28 cellular contexts compared by ENCODE assay signal in the genomic region with DNA sequence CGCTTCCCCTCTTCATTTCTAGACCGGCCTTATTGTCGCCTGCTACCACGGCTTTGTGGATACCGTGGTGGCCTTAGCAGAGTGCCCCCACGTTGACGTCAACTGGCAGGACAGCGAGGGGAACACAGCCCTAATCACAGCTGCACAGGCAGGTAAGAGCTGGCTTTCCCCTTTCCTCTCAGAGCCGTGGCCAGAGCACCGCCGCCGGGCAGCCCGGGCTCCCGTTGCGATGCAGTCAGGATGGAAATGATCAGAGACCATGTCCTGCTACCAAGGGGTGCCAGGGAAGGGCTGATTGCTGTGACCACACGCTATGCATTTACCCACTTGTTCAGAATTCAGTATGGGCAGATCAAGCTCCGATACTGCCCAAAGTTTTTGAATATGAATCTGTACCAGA.
"Had no signal": no experiment of that assay in that cellular context is flagged by ENCODE, and none has a peak within 500 bp of the region (broad histone marks: within the 10 kb centered on the region; RNA-seq: fewer than 3 reads in every experiment).

No MANE protein-coding gene starts in this region.

- H3K4me3 Mint-ChIP-seq: activated CD8-positive, alpha-beta T cell treated with anti-CD3 and anti-CD28 coated beads for 36 hours; activated naive CD4-positive, alpha-beta T cell treated with anti-CD3 and anti-CD28 coated beads for 36 hours; activated naive CD4-positive, alpha-beta T cell treated with anti-CD3 and anti-CD28 coated beads, Interleukin-2, amount 50 U/mL, for 24 hours; activated naive CD8-positive, alpha-beta T cell treated with anti-CD3 and anti-CD28 coated beads for 36 hours; activated naive CD8-positive, alpha-beta T cell treated with anti-CD3 and anti-CD28 coated beads, Interleukin-2, amount 50 U/mL, for 24 hours; activated T-helper 1 cell treated with anti-CD3 and anti-CD28 coated beads, Interleukin-12 subunit alpha, Interleukin-12 subunit beta, Interleukin-2, Interleukin-4 antibody, amounts not matched to agents 30 ng/mL and 10 ng/mL and 1 ng/mL, durations not matched to agents 14 hours and 24 hours and 36 hours; T-cell; T-helper 1 cell treated with Interleukin-12 subunit alpha and Interleukin-12 subunit beta and Interleukin-4 antibody, amounts not matched to agents 30 μg/mL and 1 μg/mL, for 36 hours; T-helper 2 cell treated with Interferon-gamma antibody and Interleukin-4, amounts not matched to agents 5 μg/mL and 100 μg/mL, for 36 hours had no signal

- H3K27me3 ChIP-seq: adrenal gland, body of pancreas, esophagus squamous epithelium had no signal

- H3K4me1 Mint-ChIP-seq: activated naive CD4-positive, alpha-beta T cell treated with anti-CD3 and anti-CD28 coated beads, Interleukin-2, amount 50 U/mL, for 24 hours; activated naive CD8-positive, alpha-beta T cell treated with anti-CD3 and anti-CD28 coated beads for 36 hours had no signal

- DNase-seq: activated CD4-positive, alpha-beta T cell treated with anti-CD3 and anti-CD28 coated beads for 1 hour; activated CD4-positive, alpha-beta T cell treated with anti-CD3 and anti-CD28 coated beads for 4 hours; activated CD4-positive, alpha-beta T cell treated with anti-CD3 and anti-CD28 coated beads, Interleukin-2, amount 50 U/mL, for 1 hour; activated CD4-positive, alpha-beta T cell treated with anti-CD3 and anti-CD28 coated beads, Interleukin-2, amount 50 U/mL, for 48 hours; activated CD8-positive, alpha-beta memory T cell treated with anti-CD3 and anti-CD28 coated beads for 24 hours; activated CD8-positive, alpha-beta T cell treated with anti-CD3 and anti-CD28 coated beads for 36 hours; activated effector memory CD4-positive, alpha-beta T cell treated with anti-CD3 and anti-CD28 coated beads, Interleukin-2, amount 50 U/mL, for 16 hours; activated naive CD4-positive, alpha-beta T cell treated with anti-CD3 and anti-CD28 coated beads for 36 hours; activated naive CD8-positive, alpha-beta T cell treated with anti-CD3 and anti-CD28 coated beads for 36 hours; activated naive CD8-positive, alpha-beta T cell treated with anti-CD3 and anti-CD28 coated beads, Interleukin-2, amount 50 U/mL, for 24 hours; activated T-cell treated with anti-CD3 and anti-CD28 coated beads, Interleukin-2, amount 50 U/mL, for 1 hour; adrenal gland; amygdala; aorta; body of pancreas; caudate nucleus; effector CD8-positive, alpha-beta T cell; esophagus squamous epithelium; foreskin melanocyte; SW 1271; T-cell had no signal

- H3K27ac Mint-ChIP-seq: activated CD8-positive, alpha-beta T cell treated with anti-CD3 and anti-CD28 coated beads for 36 hours; activated naive CD4-positive, alpha-beta T cell treated with anti-CD3 and anti-CD28 coated beads for 36 hours; activated naive CD4-positive, alpha-beta T cell treated with anti-CD3 and anti-CD28 coated beads, Interleukin-2, amount 50 U/mL, for 24 hours; activated naive CD8-positive, alpha-beta T cell treated with anti-CD3 and anti-CD28 coated beads for 36 hours; activated naive CD8-positive, alpha-beta T cell treated with anti-CD3 and anti-CD28 coated beads, Interleukin-2, amount 50 U/mL, for 24 hours; activated T-helper 1 cell treated with anti-CD3 and anti-CD28 coated beads, Interleukin-12 subunit alpha, Interleukin-12 subunit beta, Interleukin-2, Interleukin-4 antibody, amounts not matched to agents 30 ng/mL and 10 ng/mL and 1 ng/mL, durations not matched to agents 14 hours and 24 hours and 36 hours; activated T-helper 2 cell treated with anti-CD3 and anti-CD28 coated beads, Interferon-gamma antibody, Interleukin-2, Interleukin-4, amounts not matched to agents 10 μg/mL and 5 μg/mL and 100 μg/mL, durations not matched to agents 14 hours and 24 hours and 36 hours; T-cell; T-helper 2 cell treated with Interferon-gamma antibody and Interleukin-4, amounts not matched to agents 5 μg/mL and 100 μg/mL, for 36 hours had no signal

- H3K27me3 Mint-ChIP-seq: activated CD8-positive, alpha-beta T cell treated with anti-CD3 and anti-CD28 coated beads for 36 hours; activated naive CD4-positive, alpha-beta T cell treated with anti-CD3 and anti-CD28 coated beads, Interleukin-2, amount 50 U/mL, for 24 hours; activated naive CD8-positive, alpha-beta T cell treated with anti-CD3 and anti-CD28 coated beads for 36 hours; activated naive CD8-positive, alpha-beta T cell treated with anti-CD3 and anti-CD28 coated beads, Interleukin-2, amount 50 U/mL, for 24 hours; T-cell had no signal

- ATAC-seq: activated CD8-positive, alpha-beta T cell treated with anti-CD3 and anti-CD28 coated beads for 36 hours; activated naive CD8-positive, alpha-beta T cell treated with anti-CD3 and anti-CD28 coated beads, Interleukin-2, amount 50 U/mL, for 24 hours; body of pancreas; gastroesophageal sphincter; T-cell had no signal

- H3K36me3 Mint-ChIP-seq: activated naive CD4-positive, alpha-beta T cell treated with anti-CD3 and anti-CD28 coated beads, Interleukin-2, amount 50 U/mL, for 24 hours had no signal

- H3K27ac ChIP-seq: adrenal gland, body of pancreas, epithelial cell of prostate, esophagus squamous epithelium, gastroesophageal sphincter had no signal

- H3K9me3 ChIP-seq: adrenal gland, body of pancreas, esophagus squamous epithelium, gastroesophageal sphincter had no signal

- H3K9me3 Mint-ChIP-seq: activated CD8-positive, alpha-beta T cell treated with anti-CD3 and anti-CD28 coated beads for 36 hours; activated naive CD4-positive, alpha-beta T cell treated with anti-CD3 and anti-CD28 coated beads, Interleukin-2, amount 50 U/mL, for 24 hours; activated T-helper 1 cell treated with anti-CD3 and anti-CD28 coated beads, Interleukin-12 subunit alpha, Interleukin-12 subunit beta, Interleukin-2, Interleukin-4 antibody, amounts not matched to agents 30 ng/mL and 10 ng/mL and 1 ng/mL, durations not matched to agents 14 hours and 24 hours and 36 hours; activated T-helper 2 cell treated with anti-CD3 and anti-CD28 coated beads, Interferon-gamma antibody, Interleukin-2, Interleukin-4, amounts not matched to agents 10 μg/mL and 5 μg/mL and 100 μg/mL, durations not matched to agents 14 hours and 24 hours and 36 hours; T-helper 1 cell treated with Interleukin-12 subunit alpha and Interleukin-12 subunit beta and Interleukin-4 antibody, amounts not matched to agents 30 μg/mL and 1 μg/mL, for 36 hours had no signal

- H3K36me3 ChIP-seq: adrenal gland, gastroesophageal sphincter had no signal

- H3K4me1 ChIP-seq: adrenal gland, body of pancreas, gastroesophageal sphincter had no signal

- H3K4me3 ChIP-seq: adrenal gland, body of pancreas, esophagus squamous epithelium, gastroesophageal sphincter had no signal
